8 cellular contexts compared by ENCODE assay signal in genomic region chrX:49186125-49187027, GRCh38. TPM values are rescaled to one million over a fixed set of nuclear protein-coding genes. Genes with fewer than 3 reads are reported as not detected.
A peak's percentile ranks its signal among the peaks of the same experiment; 100 is the strongest.
DNase-seq lines count a peak whose midpoint lies in the region; ATAC-seq and TF ChIP-seq lines count a peak whose summit lies in the region.

A gene with protein sequence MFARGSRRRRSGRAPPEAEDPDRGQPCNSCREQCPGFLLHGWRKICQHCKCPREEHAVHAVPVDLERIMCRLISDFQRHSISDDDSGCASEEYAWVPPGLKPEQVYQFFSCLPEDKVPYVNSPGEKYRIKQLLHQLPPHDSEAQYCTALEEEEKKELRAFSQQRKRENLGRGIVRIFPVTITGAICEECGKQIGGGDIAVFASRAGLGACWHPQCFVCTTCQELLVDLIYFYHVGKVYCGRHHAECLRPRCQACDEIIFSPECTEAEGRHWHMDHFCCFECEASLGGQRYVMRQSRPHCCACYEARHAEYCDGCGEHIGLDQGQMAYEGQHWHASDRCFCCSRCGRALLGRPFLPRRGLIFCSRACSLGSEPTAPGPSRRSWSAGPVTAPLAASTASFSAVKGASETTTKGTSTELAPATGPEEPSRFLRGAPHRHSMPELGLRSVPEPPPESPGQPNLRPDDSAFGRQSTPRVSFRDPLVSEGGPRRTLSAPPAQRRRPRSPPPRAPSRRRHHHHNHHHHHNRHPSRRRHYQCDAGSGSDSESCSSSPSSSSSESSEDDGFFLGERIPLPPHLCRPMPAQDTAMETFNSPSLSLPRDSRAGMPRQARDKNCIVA (minus strand): TSS chrX:49186373. CDS start chrX:49186297, 76 bp downstream.

- H3K4me3 Mint-ChIP-seq in activated naive CD8-positive, alpha-beta T cell treated with anti-CD3 and anti-CD28 coated beads for 36 hours = peak within 1 kb of the TSS; percentile 90

- intact Hi-C loops in heart right ventricle (cut with DNase I) = no loop called here

- H3K9me3 ChIP-seq in heart right ventricle = no peaks in the 10 kb centered on the region

- H3K27me3 ChIP-seq in heart right ventricle = no peaks in the 10 kb centered on the region

- DNase-seq in KBM-7 (peak; percentile 81), SK-MEL-5 (ENCODE audit: low read depth, low spot score) (peak; percentile 76), heart right ventricle (peak; percentile 82 to 86), renal cortical epithelial cell (ENCODE audit: low read depth) (peak; percentile 14), NCI-H446 treated with DMSO at 0.1 percent for 48 hours (lab: John Stamatoyannopoulos, UW) (no peak)
- peak; percentile 78 for DNase-seq in activated naive CD8-positive, alpha-beta T cell treated with anti-CD3 and anti-CD28 coated beads for 36 hours

- peak within 1 kb of the TSS; percentile 86 for H3K27ac Mint-ChIP-seq in activated naive CD8-positive, alpha-beta T cell treated with anti-CD3 and anti-CD28 coated beads for 36 hours

- peak; percentile 59 for TF ChIP-seq CTCF in 22Rv1 (IDR thresholded peaks at IDR 0.05)
- peak in 7 of 9 donors; percentile 24 to 65 (median 42) for TF ChIP-seq CTCF in heart right ventricle (IDR thresholded peaks at IDR 0.05)

- H3K27ac ChIP-seq in 22Rv1 (peak within 1 kb of the TSS; percentile 80), heart right ventricle (peak within 1 kb of the TSS; percentile 54 to 90 (median 81))

- peak; percentile 48 to 63 (median 51) for ATAC-seq in heart right ventricle

- H3K4me3 ChIP-seq in heart right ventricle = peak within 1 kb of the TSS; percentile 14 to 63 (median 56)

- TF ChIP-seq POLR2A in GM15510 (IDR thresholded peaks at IDR 0.05; ENCODE audit: borderline replicate concordance, extremely low read depth, insufficient read length) = peak; percentile 78

- H3K36me3 ChIP-seq in heart right ventricle = peaks cover 0 to 18% (median 0%) of the 10 kb centered on the region in 9 donors

- H3K9me3 Mint-ChIP-seq in activated naive CD8-positive, alpha-beta T cell treated with anti-CD3 and anti-CD28 coated beads for 36 hours = no peaks in the 10 kb centered on the region

- peaks cover 7% of the 10 kb centered on the region for H3K36me3 Mint-ChIP-seq in activated naive CD8-positive, alpha-beta T cell treated with anti-CD3 and anti-CD28 coated beads for 36 hours

- H3K4me1 Mint-ChIP-seq in activated naive CD8-positive, alpha-beta T cell treated with anti-CD3 and anti-CD28 coated beads for 36 hours = peaks cover 12% of the 10 kb centered on the region

- 10 to 11% methylated on average over 48 to 62 of the region's 62 CpGs for WGBS in heart right ventricle, 2 donors

- no peaks in the 10 kb centered on the region for H3K27me3 Mint-ChIP-seq in activated naive CD8-positive, alpha-beta T cell treated with anti-CD3 and anti-CD28 coated beads for 36 hours

- peaks cover 0 to 30% (median 11%) of the 10 kb centered on the region in 9 donors for H3K4me1 ChIP-seq in heart right ventricle

- in situ Hi-C loops in KBM-7 (cut with MboI; ENCODE audit: low pct_unique_long_range_greater_than_20kb, low sequenced_read_pairs) = no loop called here
- in situ Hi-C loops in SK-MEL-5 (cut with HindIII; ENCODE audit: low pct_unique_long_range_greater_than_20kb, low sequenced_read_pairs) = no loop called here

RNA-seq across cellular contexts. Expression of the gene that starts here (rescaled TPM):
- total RNA-seq in SK-MEL-5 (2014; rRNA removed; shearing (Covaris generic)) = 21.1 and 24.8 TPM in 2 replicates
- polyA plus RNA-seq in SK-MEL-5 (2015; cell fraction: cytosol; rRNA removed) = 63.7 TPM in 2 replicates
- 91.5 and 98.1 TPM in 2 replicates for polyA plus RNA-seq in SK-MEL-5 (2015; cell fraction: nucleus; rRNA removed)
- total RNA-seq in activated naive CD8-positive, alpha-beta T cell treated with anti-CD3 and anti-CD28 coated beads for 36 hours = 10 to 100 TPM; 16.3 to 16.7 TPM
- total RNA-seq in heart right ventricle (10 to 100 TPM in 3 of 10 donors, 1 to 10 TPM in 7; 6.6 to 14.8 (median 9.4) TPM), renal cortical epithelial cell (6.9 and 14.2 TPM in 2 replicates)
- 10 to 100 TPM in 1 of 2 donors, 1 to 10 TPM in 1; 8.8 to 10.8 TPM for polyA plus RNA-seq in heart right ventricle
